Comparison of ENCODE assay signal across 9 cellular contexts in the genomic region with DNA sequence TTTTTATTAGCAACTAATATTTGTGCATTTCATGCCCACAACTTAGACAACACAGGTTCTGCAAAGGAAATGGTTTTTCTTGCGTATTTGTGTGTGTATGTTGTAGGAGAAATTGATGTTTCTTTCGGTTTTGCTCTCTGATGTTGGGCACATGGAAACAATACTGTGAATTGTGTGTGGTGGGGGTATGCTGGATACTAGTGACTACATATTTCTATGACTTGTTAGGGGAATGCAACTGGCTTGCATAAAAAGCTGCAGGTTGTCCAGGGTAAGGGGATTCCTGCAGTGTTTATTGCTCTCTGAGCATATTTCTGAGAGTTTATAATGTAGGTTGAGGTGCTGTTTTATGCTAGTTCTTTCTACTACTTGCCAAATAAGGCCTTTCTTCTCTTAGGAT. TPM values are rescaled to one million over a fixed set of nuclear protein-coding genes. Genes with fewer than 3 reads are reported as not detected.
DNase-seq lines count a peak whose midpoint lies in the region; ATAC-seq and TF ChIP-seq lines count a peak whose summit lies in the region.
"Had no signal": no experiment of that assay in that cellular context is flagged by ENCODE, and none has a peak within 500 bp of the region (broad histone marks: within the 10 kb centered on the region; RNA-seq: fewer than 3 reads in every experiment).

No MANE protein-coding gene starts in this region.

- RAD21 ChIA-PET in HCT116 (lab: Charles Lee; ENCODE audit: low non-redundant PET in 1 of 2, low total read pairs in 2 of 2, uncharacterized antibody in 2 of 2, unreplicated experiment in 2 of 2), result interaction anchor here in 1 of 2 experiments (0.7 kb wide), 1 partner anchor 207 kb away, joined by 3 read pairs; no protein-coding TSS in a partner anchor

- H2BK120ac ChIP-seq in mesendoderm (ENCODE audit: low read depth, low read length), result no peak overlapping the region

- H3K27me3 ChIP-seq in HCT116 (ENCODE audit: insufficient read depth, low read length) (no peaks in the 10 kb centered on the region), mesendoderm (ENCODE audit: insufficient read depth, low read length, poor library complexity) (no peaks in the 10 kb centered on the region), uterus (no peaks in the 10 kb centered on the region)

- no peak overlapping the region for H3K18ac ChIP-seq in mesendoderm (ENCODE audit: low read length)

- TF ChIP-seq RAD21 in HCT116 (IDR thresholded peaks at IDR 0.05; ENCODE audit: low read depth), result no peak

- H3K56ac ChIP-seq in mesendoderm (ENCODE audit: low read length), result peak overlapping the region; percentile 93

- H3K4me3 ChIP-seq in HCT116 (replicated peaks in 1 of 2; ENCODE audit: low read depth in 1 of 2, low read length in 2 of 2) (peak overlapping the region; percentile 67 to 73), mesendoderm (ENCODE audit: low read length) (peak overlapping the region; percentile 57), uterus (peak overlapping the region in 1 of 2 donors; percentile 53)

- DNase-seq in HCT116 (ENCODE audit: low read depth, low spot score), result no peak
- DNase-seq in activated naive CD4-positive, alpha-beta T cell treated with anti-CD3 and anti-CD28 coated beads, Interleukin-2, amount 50 U/mL, for 72 hours (ENCODE audit: low spot score in 2 of 2), result no peak
- DNase-seq in mesendoderm, result no peak
- no peak for DNase-seq in HUDEP-2 (lab: John Stamatoyannopoulos, UW; ENCODE audit: unreplicated experiment in 76 of 76)
- no peak for DNase-seq in stimulated activated CD4-positive, alpha-beta T cell treated with anti-CD3 and anti-CD28 coated beads, Interleukin-1b, Interleukin-23, amount 100 ng/mL, for 48 hours
- no peak for DNase-seq in UCSD-AML1 (lab: John Stamatoyannopoulos, UW; ENCODE audit: unreplicated experiment)
- DNase-seq in uterus, result no peak

- H3K4ac ChIP-seq in mesendoderm (ENCODE audit: low read depth, low read length), result no peak overlapping the region

- H3K27ac Mint-ChIP-seq in activated naive CD4-positive, alpha-beta T cell treated with anti-CD3 and anti-CD28 coated beads, Interleukin-2, amount 50 U/mL, for 72 hours, result peak overlapping the region; percentile 86 to 95

- H3K9me3 Mint-ChIP-seq in activated naive CD4-positive, alpha-beta T cell treated with anti-CD3 and anti-CD28 coated beads, Interleukin-2, amount 50 U/mL, for 72 hours, result no peaks in the 10 kb centered on the region

- TF ChIP-seq CTCF in C4-2B (conservative IDR thresholded peaks at IDR 0.05) (no peak), HCT116 (IDR thresholded peaks at IDR 0.05 in 2 of 3, conservative IDR thresholded peaks at IDR 0.05 in 1 of 3; ENCODE audit: borderline replicate concordance in 1 of 3, insufficient read depth in 1 of 3, low read depth in 2 of 3, low read length in 2 of 3) (no peak), uterus (IDR thresholded peaks at IDR 0.05) (no peak)

- H4K5ac ChIP-seq in mesendoderm (ENCODE audit: low read length), result no peak overlapping the region

- peaks cover 0 to 12% of the 10 kb centered on the region in 2 donors for H3K36me3 Mint-ChIP-seq in activated naive CD4-positive, alpha-beta T cell treated with anti-CD3 and anti-CD28 coated beads, Interleukin-2, amount 50 U/mL, for 72 hours

- TF ChIP-seq POLR2A in HCT116 (IDR thresholded peaks at IDR 0.05; ENCODE audit: borderline replicate concordance, extremely low read depth, insufficient read depth, insufficient read length) (no peak), uterus (IDR thresholded peaks at IDR 0.05) (no peak)

- H3K9ac ChIP-seq in HCT116 (ENCODE audit: low read length) (peak overlapping the region; percentile 81), mesendoderm (ENCODE audit: low read length) (peak overlapping the region; percentile 92)

- H3K4me1 ChIP-seq in HCT116 (ENCODE audit: control insufficient read depth in 1 of 2, insufficient read depth in 2 of 2, low read length in 2 of 2), result peaks cover 10 to 32% of the 10 kb centered on the region in 2 experiments
- no peaks in the 10 kb centered on the region for H3K4me1 ChIP-seq in mesendoderm (ENCODE audit: control insufficient read depth, low read depth, low read length)
- H3K4me1 ChIP-seq in uterus, result no peaks in the 10 kb centered on the region

- H3K4me2 ChIP-seq in HCT116 (ENCODE audit: low read length) (peak overlapping the region; percentile 83), mesendoderm (ENCODE audit: low read length) (peak overlapping the region; percentile 67)

- H3K79me2 ChIP-seq in HCT116 (ENCODE audit: insufficient read depth, low read length), result peaks cover 24% of the 10 kb centered on the region
- peaks cover 20% of the 10 kb centered on the region for H3K79me2 ChIP-seq in mesendoderm (ENCODE audit: control insufficient read depth, insufficient read depth, low read length)

- H4K20me1 ChIP-seq in HCT116 (ENCODE audit: insufficient read depth), result no peaks in the 10 kb centered on the region

- no peaks in the 10 kb centered on the region for H3K9me3 ChIP-seq in HCT116 (ENCODE audit: control insufficient read depth in 1 of 2, insufficient read depth in 1 of 2, low read depth in 1 of 2, low read length in 2 of 2)
- H3K9me3 ChIP-seq in uterus, result no peaks in the 10 kb centered on the region

- H3K23ac ChIP-seq in mesendoderm (ENCODE audit: low read length), result no peak overlapping the region

- H3K36me3 ChIP-seq in HCT116 (ENCODE audit: control insufficient read depth in 1 of 2, insufficient read depth in 2 of 2, low read length in 2 of 2), result 0 out of 4 replicates have a peak, but pooled peaks cover 0 to 4% of the 10 kb centered on the region in 2 experiments
- H3K36me3 ChIP-seq in mesendoderm (ENCODE audit: control insufficient read depth, insufficient read depth, low read length), result no peaks in the 10 kb centered on the region
- no peaks in the 10 kb centered on the region for H3K36me3 ChIP-seq in uterus

- no CpG with 5 or more reads among the region's 2 CpGs for WGBS in mesendoderm (ENCODE audit: extremely low coverage, insufficient coverage, low lambda C conversion rate)

- no peaks in the 10 kb centered on the region for H3K9me2 ChIP-seq in HCT116 (ENCODE audit: insufficient read depth)

- no TSS peak for BruUV-seq in HCT116 (replicated peaks; lab: Mats Ljungman, UMichigan)

- POLR2A ChIA-PET in HCT116 (lab: Charles Lee), result no interaction called here

- CTCF ChIA-PET in HCT116 (lab: Charles Lee), result no interaction called here

- H2AFZ ChIP-seq in HCT116 (ENCODE audit: low read depth, low read length, poor library complexity, severe bottlenecking), result no peak overlapping the region

- peak overlapping the region; percentile 100 for H3K27ac ChIP-seq in C4-2B
- H3K27ac ChIP-seq in HCT116 (ENCODE audit: low read depth, low read length), result no peak overlapping the region; the same call in 1 of the 2 replicates
- no peak overlapping the region for H3K27ac ChIP-seq in mesendoderm (ENCODE audit: low read depth, low read length)
- peak overlapping the region in 1 of 2 donors; percentile 82 for H3K27ac ChIP-seq in uterus

- intact Hi-C loops in HCT116 (cut with micrococcal nuclease) (loop anchor here (10.0 kb wide), 1 partner anchor 309 kb away; no protein-coding TSS in a partner anchor), uterus (cut with DNase I; ENCODE audit: low total_unique reads) (no loop called here)

- H2BK15ac ChIP-seq in mesendoderm (replicated peaks; ENCODE audit: low read depth), result no peak overlapping the region

- no peak overlapping the region for H2BK5ac ChIP-seq in mesendoderm (ENCODE audit: low read length)

- no peaks in the 10 kb centered on the region for H3K79me1 ChIP-seq in mesendoderm (ENCODE audit: low read length)

- H2AK5ac ChIP-seq in mesendoderm (ENCODE audit: low read length), result no peak overlapping the region

- no peak for ATAC-seq in HCT116
- peak; percentile 19 to 43 for ATAC-seq in activated naive CD4-positive, alpha-beta T cell treated with anti-CD3 and anti-CD28 coated beads, Interleukin-2, amount 50 U/mL, for 72 hours

- H4K8ac ChIP-seq in mesendoderm (ENCODE audit: low read depth, low read length), result no peak overlapping the region

TF ChIP-seq in HCT116, 20 proteins besides CTCF, POLR2A, EP300 and RAD21 (continues in another document):
- TF ChIP-seq, protein P1, sequence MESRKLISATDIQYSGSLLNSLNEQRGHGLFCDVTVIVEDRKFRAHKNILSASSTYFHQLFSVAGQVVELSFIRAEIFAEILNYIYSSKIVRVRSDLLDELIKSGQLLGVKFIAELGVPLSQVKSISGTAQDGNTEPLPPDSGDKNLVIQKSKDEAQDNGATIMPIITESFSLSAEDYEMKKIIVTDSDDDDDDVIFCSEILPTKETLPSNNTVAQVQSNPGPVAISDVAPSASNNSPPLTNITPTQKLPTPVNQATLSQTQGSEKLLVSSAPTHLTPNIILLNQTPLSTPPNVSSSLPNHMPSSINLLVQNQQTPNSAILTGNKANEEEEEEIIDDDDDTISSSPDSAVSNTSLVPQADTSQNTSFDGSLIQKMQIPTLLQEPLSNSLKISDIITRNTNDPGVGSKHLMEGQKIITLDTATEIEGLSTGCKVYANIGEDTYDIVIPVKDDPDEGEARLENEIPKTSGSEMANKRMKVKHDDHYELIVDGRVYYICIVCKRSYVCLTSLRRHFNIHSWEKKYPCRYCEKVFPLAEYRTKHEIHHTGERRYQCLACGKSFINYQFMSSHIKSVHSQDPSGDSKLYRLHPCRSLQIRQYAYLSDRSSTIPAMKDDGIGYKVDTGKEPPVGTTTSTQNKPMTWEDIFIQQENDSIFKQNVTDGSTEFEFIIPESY (IDR thresholded peaks at IDR 0.05; ENCODE audit: extremely low read depth, insufficient replicate concordance, low read length), result no peak
- TF ChIP-seq ZNF274 (IDR thresholded peaks at IDR 0.05; ENCODE audit: low read depth, low read length) (no peak), SP1 (IDR thresholded peaks at IDR 0.05; ENCODE audit: low read depth) (no peak), JUND (IDR thresholded peaks at IDR 0.05) (no peak), EZH2phosphoT487 (IDR thresholded peaks at IDR 0.05; ENCODE audit: borderline replicate concordance) (no peak), ELF1 (IDR thresholded peaks at IDR 0.05; ENCODE audit: borderline replicate concordance, low read depth) (no peak), SIN3A (IDR thresholded peaks at IDR 0.05; ENCODE audit: low read depth) (no peak), POLR2AphosphoS5 (IDR thresholded peaks at IDR 0.05; ENCODE audit: low read depth, low read length) (no peak)
- TF ChIP-seq, protein P2, sequence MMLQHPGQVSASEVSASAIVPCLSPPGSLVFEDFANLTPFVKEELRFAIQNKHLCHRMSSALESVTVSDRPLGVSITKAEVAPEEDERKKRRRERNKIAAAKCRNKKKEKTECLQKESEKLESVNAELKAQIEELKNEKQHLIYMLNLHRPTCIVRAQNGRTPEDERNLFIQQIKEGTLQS (IDR thresholded peaks at IDR 0.05), result no peak

RNA-seq across cellular contexts. Expression of a gene that starts 11.6 kb away (rescaled TPM):
- total RNA-seq in HCT116 (2021; ENCODE audit: unreplicated experiment) (48.4 TPM), uterus (10 to 100 TPM in 3 of 4 donors, 1 to 10 TPM in 1; 4.9 to 72.6 (median 33.5) TPM)
- polyA plus RNA-seq in HCT116 (2012), result 32.2 and 37.8 TPM in 2 replicates
- total RNA-seq in activated naive CD4-positive, alpha-beta T cell treated with anti-CD3 and anti-CD28 coated beads, Interleukin-2, amount 50 U/mL, for 72 hours, result 10 to 100 TPM in 1 of 2 donors, 1 to 10 TPM in 1; 7.9 to 27.0 TPM
- polyA plus RNA-seq in mesendoderm (2013, experiment 1 of 2), result 28.6 TPM
- 31.9 TPM for polyA plus RNA-seq in mesendoderm (2013, experiment 2 of 2)

RNA-seq across cellular contexts. Expression of a gene that starts 33.1 kb away (rescaled TPM):
- total RNA-seq in HCT116 (2021; ENCODE audit: unreplicated experiment) (not detected), uterus (under 1 TPM in 1 of 4 donors, not detected in 3; 0.21 TPM)
- polyA plus RNA-seq in HCT116 (2012), result 0.07 TPM in 1 of 2 replicates, not detected in the other
- under 1 TPM; 0.14 to 0.16 TPM for total RNA-seq in activated naive CD4-positive, alpha-beta T cell treated with anti-CD3 and anti-CD28 coated beads, Interleukin-2, amount 50 U/mL, for 72 hours
- polyA plus RNA-seq in mesendoderm (2013, experiment 1 of 2), result 1.9 TPM
- 2.2 TPM for polyA plus RNA-seq in mesendoderm (2013, experiment 2 of 2)
- total RNA-seq: Daoy had no signal
